Comparison of ENCODE assay signal across 9 cellular contexts in genomic region chr22:32904044-32904443, GRCh38.
DNase-seq lines count a peak whose midpoint lies in the region; ATAC-seq and TF ChIP-seq lines count a peak whose summit lies in the region.
"Had no signal": no experiment of that assay in that cellular context is flagged by ENCODE, and none has a peak within 500 bp of the region (broad histone marks: within the 10 kb centered on the region; RNA-seq: fewer than 3 reads in every experiment).

No MANE protein-coding gene starts in this region.

- no peaks in the 10 kb centered on the region for H3K36me3 ChIP-seq in mammary epithelial cell (ENCODE audit: insufficient read depth, low read length)
- no peaks in the 10 kb centered on the region for H3K36me3 ChIP-seq in ascending aorta
- H3K36me3 ChIP-seq in stomach, result no peaks in the 10 kb centered on the region

- DNase-seq in ELR (ENCODE audit: low read depth) (peak; percentile 43), M059J (ENCODE audit: low read depth) (peak; percentile 59), mammary epithelial cell (peak; percentile 39), midbrain (lab: John Stamatoyannopoulos, UW) (peak; percentile 49), NOMO-1 (lab: John Stamatoyannopoulos, UW; ENCODE audit: unreplicated experiment in 2 of 2) (no peak), ascending aorta (ENCODE audit: low spot score in 2 of 2) (no peak), stomach (no peak)

- 79% methylated on average over 3 of the region's 3 CpGs for WGBS in mammary epithelial cell (ENCODE audit: low coverage, missing lambda C conversion rate)
- 65 to 88% (median 80%) methylated on average over 3 of the region's 3 CpGs for WGBS in stomach, 5 donors

- TF ChIP-seq POLR2A in stomach (IDR thresholded peaks at IDR 0.05), result no peak

- H2AFZ ChIP-seq in mammary epithelial cell (ENCODE audit: low read depth, low read length), result peak overlapping the region; percentile 67

- BruUV-seq in mammary epithelial cell (replicated peaks; lab: Mats Ljungman, UMichigan), result no TSS peak

- H3K4me1 ChIP-seq in mammary epithelial cell (ENCODE audit: insufficient read depth, low read length) (no peaks in the 10 kb centered on the region), ascending aorta (no peaks in the 10 kb centered on the region), stomach (peaks cover 0 to 11% (median 2%) of the 10 kb centered on the region in 4 donors)

- CTCF ChIA-PET in mammary epithelial cell (lab: Charles Lee; ENCODE audit: low non-redundant PET), result no interaction called here

- intact Hi-C loops in mammary epithelial cell (cut with micrococcal nuclease), result no loop called here
- intact Hi-C loops in ascending aorta (cut with DNase I), result no loop called here
- intact Hi-C loops in stomach (cut with DNase I; ENCODE audit: low total_unique reads), result no loop called here

- no peak overlapping the region for H3K9ac ChIP-seq in mammary epithelial cell (ENCODE audit: insufficient read depth, low read length)

- no peak for TF ChIP-seq CTCF in mammary epithelial cell (conservative IDR thresholded peaks at IDR 0.05 in 1 of 2, IDR thresholded peaks at IDR 0.05 in 1 of 2; ENCODE audit: extremely low read depth in 1 of 2, insufficient read depth in 1 of 2, low read depth in 1 of 2, low read length in 2 of 2)
- TF ChIP-seq CTCF in ascending aorta (IDR thresholded peaks at IDR 0.05), result no peak
- TF ChIP-seq CTCF in stomach (IDR thresholded peaks at IDR 0.05), result no peak

- no peaks in the 10 kb centered on the region for H3K79me2 ChIP-seq in mammary epithelial cell (ENCODE audit: insufficient read depth, low read length)

- dilution Hi-C loops in mammary epithelial cell (cut with HindIII; ENCODE audit: low sequenced_read_pairs), result loop anchor here (5.0 kb wide), 1 partner anchor 53 kb away; no protein-coding TSS in a partner anchor

- no peaks in the 10 kb centered on the region for H4K20me1 ChIP-seq in mammary epithelial cell (ENCODE audit: insufficient read depth, low read length)

- H3K4me3 ChIP-seq in mammary epithelial cell (replicated peaks in 1 of 3; ENCODE audit: insufficient read depth in 1 of 3, low read depth in 2 of 3, low read length in 3 of 3), result no peak overlapping the region
- H3K4me3 ChIP-seq in ascending aorta, result no peak overlapping the region
- no peak overlapping the region for H3K4me3 ChIP-seq in stomach
- H3K4me3 ChIP-seq: dorsolateral prefrontal cortex had no signal

- H3K27me3 ChIP-seq in mammary epithelial cell (ENCODE audit: insufficient read depth, low read length), result no peaks in the 10 kb centered on the region
- H3K27me3 ChIP-seq in ascending aorta, result no peaks in the 10 kb centered on the region
- H3K27me3 ChIP-seq in stomach, result no peaks in the 10 kb centered on the region
- H3K27me3 ChIP-seq: dorsolateral prefrontal cortex had no signal

- H3K27ac ChIP-seq in mammary epithelial cell (ENCODE audit: insufficient read depth, low read depth, low read length) (no peak overlapping the region), ascending aorta (no peak overlapping the region), stomach (no peak overlapping the region)
- H3K27ac ChIP-seq: dorsolateral prefrontal cortex had no signal

- no peak for ATAC-seq in GM19035 (IDR thresholded peaks at IDR 0.05; ENCODE audit: unreplicated experiment)

- in situ Hi-C loops in mammary epithelial cell (cut with MboI; ENCODE audit: low sequenced_read_pairs in 2 of 2), result no loop called here

- TF ChIP-seq EP300 in stomach (IDR thresholded peaks at IDR 0.05), result no peak

- no peak overlapping the region for H3K4me2 ChIP-seq in mammary epithelial cell (ENCODE audit: insufficient read depth, low read depth, low read length)

- H3K9me3 ChIP-seq in mammary epithelial cell (replicated peaks; ENCODE audit: insufficient read depth, low read length), result no peaks in the 10 kb centered on the region
- H3K9me3 ChIP-seq in ascending aorta, result no peaks in the 10 kb centered on the region
- no peaks in the 10 kb centered on the region for H3K9me3 ChIP-seq in stomach

Comparison
In these comparisons a context has a peak if more than half of its experiments do, and no peak if none do; other contexts are left out.
1. DNase-seq: peak in ELR (single experiment), M059J (single experiment), mammary epithelial cell (single experiment) and midbrain (single experiment); none in NOMO-1 (0 of 2), ascending aorta (0 of 2) and stomach (single experiment).